In genomic region chr22:30910358-30910757, GRCh38 we compare ENCODE assay signal across 19 cellular contexts.
"Had no signal": no experiment of that assay in that cellular context is flagged by ENCODE, and none has a peak within 500 bp of the region (broad histone marks: within the 10 kb centered on the region; RNA-seq: fewer than 3 reads in every experiment).

No MANE protein-coding gene starts in this region.

- H3K4me3 Mint-ChIP-seq: activated CD4-positive, alpha-beta T cell treated with anti-CD3 and anti-CD28 coated beads, Interleukin-2, amount 10 ng/mL, durations not matched to agents 24 days and 14 days; activated CD8-positive, alpha-beta T cell treated with anti-CD3 and anti-CD28 coated beads, Interleukin-2, amount 10 ng/mL, durations not matched to agents 7 days and 5 days; activated naive CD4-positive, alpha-beta T cell treated with anti-CD3 and anti-CD28 coated beads, Interleukin-2, amount 50 U/mL, for 24 hours; activated T-helper 1 cell treated with anti-CD3 and anti-CD28 coated beads, Interleukin-12 subunit alpha, Interleukin-12 subunit beta, Interleukin-2, Interleukin-4 antibody, amounts not matched to agents 30 ng/mL and 10 ng/mL and 1 ng/mL, durations not matched to agents 14 hours and 24 hours and 36 hours; central memory CD8-positive, alpha-beta T cell; naive thymus-derived CD4-positive, alpha-beta T cell; neural progenitor cell; T-helper 2 cell treated with Interferon-gamma antibody and Interleukin-4, amounts not matched to agents 5 μg/mL and 100 μg/mL, for 36 hours had no signal

- H3K4me1 Mint-ChIP-seq: activated CD4-positive, alpha-beta T cell treated with anti-CD3 and anti-CD28 coated beads, Interleukin-2, amount 10 ng/mL, durations not matched to agents 24 days and 14 days; activated naive CD4-positive, alpha-beta T cell treated with anti-CD3 and anti-CD28 coated beads, Interleukin-2, amount 50 U/mL, for 24 hours; central memory CD8-positive, alpha-beta T cell; neural progenitor cell had no signal

- H3K27me3 Mint-ChIP-seq: activated CD4-positive, alpha-beta T cell treated with anti-CD3 and anti-CD28 coated beads, Interleukin-2, amount 10 ng/mL, durations not matched to agents 24 days and 14 days; activated naive CD4-positive, alpha-beta T cell treated with anti-CD3 and anti-CD28 coated beads, Interleukin-2, amount 50 U/mL, for 24 hours; central memory CD8-positive, alpha-beta T cell; naive thymus-derived CD4-positive, alpha-beta T cell had no signal

- ATAC-seq: activated CD4-positive, CD25-positive, alpha-beta regulatory T cell treated with anti-CD3 and anti-CD28 coated beads, Interleukin-2, amount 50 U/mL, for 24 hours; activated CD8-positive, alpha-beta T cell treated with anti-CD3 and anti-CD28 coated beads, Interleukin-2, amount 10 ng/mL, durations not matched to agents 7 days and 5 days; gastrocnemius medialis; naive thymus-derived CD4-positive, alpha-beta T cell had no signal

- DNase-seq: activated CD4-positive, alpha-beta T cell treated with anti-CD3 and anti-CD28 coated beads, Interleukin-2, amount 10 ng/mL, durations not matched to agents 24 days and 14 days; activated CD8-positive, alpha-beta T cell treated with anti-CD3 and anti-CD28 coated beads, Interleukin-2, amount 10 ng/mL, durations not matched to agents 7 days and 5 days; activated gamma-delta T cell treated with Interleukin-2 at 50 U/mL for 16 hours; dorsolateral prefrontal cortex; esophagus squamous epithelium; gastrocnemius medialis; hippocampal formation; left ventricle myocardium inferior; naive thymus-derived CD4-positive, alpha-beta T cell; spleen; stimulated activated CD4-positive, alpha-beta T cell treated with anti-CD3 and anti-CD28 coated beads, Interleukin-4, amount 100 ng/mL, for 1 hour; stimulated activated naive CD4-positive, alpha-beta T cell; upper lobe of left lung had no signal

- H3K27ac Mint-ChIP-seq: activated CD4-positive, alpha-beta T cell treated with anti-CD3 and anti-CD28 coated beads, Interleukin-2, amount 10 ng/mL, durations not matched to agents 24 days and 14 days; activated CD8-positive, alpha-beta T cell treated with anti-CD3 and anti-CD28 coated beads, Interleukin-2, amount 10 ng/mL, durations not matched to agents 7 days and 5 days; activated naive CD4-positive, alpha-beta T cell treated with anti-CD3 and anti-CD28 coated beads, Interleukin-2, amount 50 U/mL, for 24 hours; activated T-helper 1 cell treated with anti-CD3 and anti-CD28 coated beads, Interleukin-12 subunit alpha, Interleukin-12 subunit beta, Interleukin-2, Interleukin-4 antibody, amounts not matched to agents 30 ng/mL and 10 ng/mL and 1 ng/mL, durations not matched to agents 14 hours and 24 hours and 36 hours; naive thymus-derived CD4-positive, alpha-beta T cell; neural progenitor cell; T-helper 2 cell treated with Interferon-gamma antibody and Interleukin-4, amounts not matched to agents 5 μg/mL and 100 μg/mL, for 36 hours had no signal

- H3K36me3 Mint-ChIP-seq: neural progenitor cell had no signal

- H3K9me3 Mint-ChIP-seq: activated CD4-positive, alpha-beta T cell treated with anti-CD3 and anti-CD28 coated beads, Interleukin-2, amount 10 ng/mL, durations not matched to agents 24 days and 14 days; activated naive CD4-positive, alpha-beta T cell treated with anti-CD3 and anti-CD28 coated beads, Interleukin-2, amount 50 U/mL, for 24 hours; activated T-helper 1 cell treated with anti-CD3 and anti-CD28 coated beads, Interleukin-12 subunit alpha, Interleukin-12 subunit beta, Interleukin-2, Interleukin-4 antibody, amounts not matched to agents 30 ng/mL and 10 ng/mL and 1 ng/mL, durations not matched to agents 14 hours and 24 hours and 36 hours; central memory CD8-positive, alpha-beta T cell; neural progenitor cell had no signal
